ENCODE assay signal across 19 cellular contexts in genomic region chr10:119003572-119004289, GRCh38. TPM values are rescaled to one million over a fixed set of nuclear protein-coding genes. Genes with fewer than 3 reads are reported as not detected.
DNase-seq lines count a peak whose midpoint lies in the region; ATAC-seq, FAIRE-seq and TF ChIP-seq lines count a peak whose summit lies in the region.
"Had no signal": no experiment of that assay in that cellular context is flagged by ENCODE, and none has a peak within 500 bp of the region (broad histone marks: within the 10 kb centered on the region; RNA-seq: fewer than 3 reads in every experiment).

No MANE protein-coding gene starts in this region.

- POLR2A ChIA-PET in A549 (lab: Yijun Ruan, JAX) (no interaction called here), H1 (lab: Charles Lee; ENCODE audit: partially characterized antibody) (interaction anchor here (1.3 kb wide), 1 partner anchor 10 kb away, joined by 4 read pairs; no protein-coding TSS in a partner anchor)

- H3K4me3 ChIP-seq in A549 (no peak overlapping the region), H1 (ENCODE audit: extremely low read depth in 1 of 4, insufficient read depth in 2 of 4, low read depth in 3 of 4, low read length in 4 of 4) (no peak overlapping the region), neuronal stem cell (ENCODE audit: low read length in 2 of 2) (no peak overlapping the region), MG63 (no peak overlapping the region)

- H2BK120ac ChIP-seq in H1 (replicated peaks; ENCODE audit: low read depth, low read length) = no peak overlapping the region
- no peak overlapping the region for H2BK120ac ChIP-seq in neuronal stem cell (ENCODE audit: low read depth, low read length)

- H3K4ac ChIP-seq in H1 (replicated peaks; ENCODE audit: insufficient read length, low read depth, low read length) (no peak overlapping the region), neuronal stem cell (ENCODE audit: low read length) (peak overlapping the region; percentile 24)

- H3K36me3 ChIP-seq in H1 (ENCODE audit: control insufficient read depth in 2 of 4, insufficient read depth in 4 of 4, low read length in 3 of 4) (no peaks in the 10 kb centered on the region), neuronal stem cell (replicated peaks in 1 of 2; ENCODE audit: control insufficient read depth in 2 of 2, insufficient read depth in 2 of 2, low read length in 2 of 2) (no peaks in the 10 kb centered on the region), MG63 (no peaks in the 10 kb centered on the region)

- H2BK15ac ChIP-seq in H1 (ENCODE audit: low read length) = no peak overlapping the region
- peak overlapping the region; percentile 69 for H2BK15ac ChIP-seq in neuronal stem cell (ENCODE audit: low read length)

- ATAC-seq in A549 = no peak
- no peak for ATAC-seq in SK-N-SH treated with all-trans-retinoic acid at 6 μM for 48 hours

- H2AFZ ChIP-seq in H1 (ENCODE audit: low read length) = 0 out of 2 replicates have a peak overlapping the region, but pooled peaks have one; percentile 58
- peak overlapping the region; percentile 6 for H2AFZ ChIP-seq in neuronal stem cell (ENCODE audit: low read length)

- TF ChIP-seq CTCF in A549 (IDR thresholded peaks at IDR 0.05) = no peak
- TF ChIP-seq CTCF in H1 (IDR thresholded peaks at IDR 0.05; ENCODE audit: control extremely low read depth in 1 of 3, insufficient read depth in 1 of 3, low read depth in 1 of 3, low read length in 3 of 3) = no peak

- H3K18ac ChIP-seq in H1 (ENCODE audit: extremely low read depth, low read length) (no peak overlapping the region), neuronal stem cell (ENCODE audit: low read length) (peak overlapping the region; percentile 7)

- TF ChIP-seq POLR2A in A549 (IDR thresholded peaks at IDR 0.05; ENCODE audit: low read length) = no peak
- no peak for TF ChIP-seq POLR2A in H1 (IDR thresholded peaks at IDR 0.05; ENCODE audit: control extremely low read depth in 1 of 2, low read depth in 2 of 2, low read length in 2 of 2)

- H3K4me2 ChIP-seq in A549 (peak overlapping the region; percentile 6; the same call in 1 of the 3 replicates), H1 (ENCODE audit: insufficient read depth in 1 of 2, low read depth in 2 of 2, low read length in 2 of 2) (no peak overlapping the region), neuronal stem cell (ENCODE audit: insufficient read depth, low read length, poor library complexity, severe bottlenecking) (no peak overlapping the region)

- peaks cover 41% of the 10 kb centered on the region for H3K4me1 ChIP-seq in A549
- H3K4me1 ChIP-seq in H1 (replicated peaks in 1 of 4; ENCODE audit: control insufficient read depth in 3 of 4, insufficient read depth in 4 of 4, low read length in 3 of 4) = no peaks in the 10 kb centered on the region; a peak in 1 of 7 replicates
- H3K4me1 ChIP-seq in neuronal stem cell (ENCODE audit: control insufficient read depth in 2 of 2, insufficient read depth in 1 of 2, low read depth in 1 of 2, low read length in 2 of 2) = peaks cover 0 to 2% of the 10 kb centered on the region in 2 donors

- H3K23me2 ChIP-seq in H1 (ENCODE audit: low read depth, low read length) = peaks cover 2% of the 10 kb centered on the region; the same call in 1 of the 2 replicates

- no peak for TF ChIP-seq EP300 in A549 (IDR thresholded peaks at IDR 0.05)
- TF ChIP-seq EP300 in H1 (IDR thresholded peaks at IDR 0.05; ENCODE audit: borderline replicate concordance in 1 of 2, low read depth in 2 of 2, low read length in 2 of 2) = no peak

- H3K9me3 ChIP-seq in A549 (peaks cover 16% of the 10 kb centered on the region; the same call in 2 of the 3 replicates), H1 (ENCODE audit: insufficient read depth in 2 of 2, low read depth in 1 of 2, low read length in 1 of 2) (no peaks in the 10 kb centered on the region), neuronal stem cell (replicated peaks in 1 of 2; ENCODE audit: control insufficient read depth in 2 of 2, insufficient read depth in 1 of 2, low read depth in 1 of 2, low read length in 2 of 2) (no peaks in the 10 kb centered on the region), MG63 (no peaks in the 10 kb centered on the region; the same call in 1 of the 2 replicates)

- H2BK20ac ChIP-seq in H1 (ENCODE audit: low read length) = peak overlapping the region; percentile 17; the same call in 1 of the 2 replicates

- H3K79me1 ChIP-seq in H1 (ENCODE audit: low read depth, low read length) = no peaks in the 10 kb centered on the region
- no peaks in the 10 kb centered on the region for H3K79me1 ChIP-seq in neuronal stem cell (ENCODE audit: low read depth, low read length)

- H3K14ac ChIP-seq in H1 (ENCODE audit: insufficient read length) = no peak overlapping the region
- H3K14ac ChIP-seq in neuronal stem cell (ENCODE audit: low read length) = no peak overlapping the region

- CTCF ChIA-PET in A549 (lab: Yijun Ruan, JAX) = interaction anchor here (1.2 kb wide), 1 partner anchor 9 kb away, joined by 6 read pairs; no protein-coding TSS in a partner anchor
- CTCF ChIA-PET in H1 (lab: Charles Lee; ENCODE audit: partially characterized antibody) = no interaction called here

- H2BK12ac ChIP-seq in H1 (ENCODE audit: low read depth, low read length) (no peak overlapping the region), neuronal stem cell (ENCODE audit: low read length) (peak overlapping the region; percentile 69)

- WGBS in A549 (ENCODE audit: missing lambda C conversion rate) = 70% methylated on average over 5 of the region's 7 CpGs
- 82% methylated on average over 7 of the region's 7 CpGs; no CpG with 5 or more reads in 1 of the 2 experiments for WGBS in H1 (ENCODE audit: extremely low coverage in 1 of 2, insufficient coverage in 1 of 2, insufficient read length in 1 of 2, insufficient replicate concordance in 2 of 2, low coverage in 1 of 2, low lambda C conversion rate in 2 of 2, missing lambda C conversion rate in 1 of 2), 2 experiments
- WGBS in neuronal stem cell (ENCODE audit: extremely low coverage in 2 of 2, insufficient read length in 2 of 2, insufficient replicate concordance in 1 of 2), 2 donors = no CpG with 5 or more reads among the region's 7 CpGs

- peak overlapping the region; percentile 7 to 64; a peak in 5 of 6 replicates for H3K27ac ChIP-seq in A549
- H3K27ac ChIP-seq in H1 (ENCODE audit: low read depth, low read length) = no peak overlapping the region
- no peak overlapping the region for H3K27ac ChIP-seq in neuronal stem cell (replicated peaks; ENCODE audit: low read length)

- H3K79me2 ChIP-seq in H1 (ENCODE audit: control insufficient read depth in 1 of 2, insufficient read depth in 2 of 2, low read length in 2 of 2) = no peaks in the 10 kb centered on the region

- TF ChIP-seq RAD21 in A549 (conservative IDR thresholded peaks at IDR 0.05 in 1 of 2, IDR thresholded peaks at IDR 0.05 in 1 of 2) = no peak
- TF ChIP-seq RAD21 in H1 (IDR thresholded peaks at IDR 0.05 in 1 of 2, conservative IDR thresholded peaks at IDR 0.05 in 1 of 2; ENCODE audit: low read depth in 2 of 2, low read length in 2 of 2) = no peak

- FAIRE-seq in A549 (lab: Jason Lieb, UNC) = no peak
- FAIRE-seq in H1 (lab: Jason Lieb, UNC) = no peak

- H3K23ac ChIP-seq in H1 (ENCODE audit: insufficient read length) = no peak overlapping the region
- no peak overlapping the region for H3K23ac ChIP-seq in neuronal stem cell (ENCODE audit: low read depth, low read length, poor library complexity)

- no peak overlapping the region for H4K5ac ChIP-seq in H1 (ENCODE audit: insufficient read length, low read depth, low read length)

- no peak overlapping the region for H2AK5ac ChIP-seq in H1 (ENCODE audit: low read depth, low read length)
- H2AK5ac ChIP-seq in neuronal stem cell (ENCODE audit: low read depth, low read length) = peak overlapping the region; percentile 49

- no peak overlapping the region for H3K56ac ChIP-seq in H1 (replicated peaks; ENCODE audit: insufficient read length, low read depth, low read length)

- H4K8ac ChIP-seq in H1 (ENCODE audit: extremely low read depth, insufficient read depth, low read length) (peak overlapping the region; percentile 11; the same call in 1 of the 2 replicates), neuronal stem cell (ENCODE audit: low read depth, low read length) (no peak overlapping the region)

- H3K27me3 ChIP-seq in H1 (replicated peaks in 1 of 4; ENCODE audit: control insufficient read depth in 3 of 4, extremely low read depth in 1 of 4, insufficient read depth in 3 of 4, low read length in 3 of 4) = no peaks in the 10 kb centered on the region
- H3K27me3 ChIP-seq in neuronal stem cell (ENCODE audit: control insufficient read depth in 3 of 3, insufficient read depth in 3 of 3, low read depth in 1 of 3, low read length in 3 of 3) = peaks cover 0 to 4% (median 0%) of the 10 kb centered on the region in 3 experiments
- no peaks in the 10 kb centered on the region for H3K27me3 ChIP-seq in MG63

- DNase-seq in A549 (ENCODE audit: low read depth in 1 of 2, low spot score in 1 of 2) (no peak), NCI-H69 (lab: John Stamatoyannopoulos, UW) (peak; percentile 12), H1 (ENCODE audit: low read depth in 1 of 2, low spot score in 2 of 2) (no peak), neuronal stem cell (ENCODE audit: low spot score) (no peak), NCI-H226 (no peak), MG63 (no peak)
- DNase-seq in activated T-cell treated with anti-CD3 and anti-CD28 coated beads, Interleukin-2, amount 50 U/mL, for 48 hours = no peak
- DNase-seq: Calu3; CD4-positive, CD25-positive, alpha-beta regulatory T cell; DMS79 treated with DMSO at 0.1 percent for 48 hours; GDM1; GOT3; KBM-7; NCI-H1092; NCI-H1694 treated with DMSO at 0.1 percent for 48 hours; NCI-H446; NCI-H82; SIG-M5 had no signal

- H4K20me1 ChIP-seq in H1 (replicated peaks in 1 of 2; ENCODE audit: control insufficient read depth in 1 of 2, insufficient read depth in 2 of 2, low read length in 2 of 2) = no peaks in the 10 kb centered on the region

- H4K91ac ChIP-seq in H1 (replicated peaks; ENCODE audit: insufficient read length, low read length) (no peak overlapping the region), neuronal stem cell (ENCODE audit: low read depth, low read length, poor library complexity) (peak overlapping the region; percentile 76)

- H3K9ac ChIP-seq in H1 (replicated peaks in 1 of 4; ENCODE audit: extremely low read depth in 1 of 4, low read depth in 3 of 4, low read length in 3 of 4) = no peak overlapping the region
- no peak overlapping the region for H3K9ac ChIP-seq in neuronal stem cell (ENCODE audit: low read depth, low read length, poor library complexity)

- H2BK5ac ChIP-seq in H1 (ENCODE audit: low read depth, low read length) = 0 out of 2 replicates have a peak overlapping the region, but pooled peaks have one; percentile 24
- H2BK5ac ChIP-seq in neuronal stem cell (ENCODE audit: low read length) = no peak overlapping the region

RNA-seq across cellular contexts. Expression of gene NANOS1, which starts 25.8 kb away (rescaled TPM):
- polyA plus RNA-seq in A549 (2011; rRNA removed) (2.7 and 2.9 TPM in 2 replicates), A549 (2017; fragmentation: RNase III; extraction: RNeasy Plus Mini Kit Qiagen cat#74134 plus additional on column Dnase treatment) (1.4 to 1.7 TPM (median 1.7 TPM) in 3 replicates), H1 (2011; rRNA removed) (2.3 and 3.9 TPM in 2 replicates)
- 1.6 and 2.7 TPM in 2 replicates for polyA plus RNA-seq in A549 (2012; cell fraction: cytosol; rRNA removed)
- 0.69 and 1.2 TPM in 2 replicates for polyA plus RNA-seq in A549 (2012; cell fraction: nucleus; rRNA removed)
- polyA minus RNA-seq in A549 (2011; rRNA and poly(A)+ RNA removed) = 0.33 and 0.34 TPM in 2 replicates
- 3.1 and 5.4 TPM in 2 replicates for total RNA-seq in H1 (2021; fragmentation: NEBNext Ultra II Directional; extraction: Animal tissue kit (Norgen Biotek cat#: 25700))
- 3.4 TPM for polyA plus RNA-seq in H1 (2011; cell fraction: cytosol; rRNA removed)
- polyA plus RNA-seq in H1 (2011; cell fraction: nucleus; rRNA removed) = 1.9 TPM
- 2.9 to 4.0 TPM (median 3.3 TPM) in 4 replicates for polyA plus RNA-seq in H1 (2012, experiment 1 of 2)
- 4.6 TPM for polyA plus RNA-seq in H1 (2012, experiment 2 of 2)
- polyA plus RNA-seq in H1 (2013, experiment 1 of 2) = 3.8 TPM
- polyA plus RNA-seq in H1 (2013, experiment 2 of 2) = 3.8 TPM
- polyA minus RNA-seq in H1 (2011; rRNA and poly(A)+ RNA removed) = 1.6 and 2.0 TPM in 2 replicates
- 5.0 TPM for polyA minus RNA-seq in H1 (2011; cell fraction: cytosol; rRNA and poly(A)+ RNA removed)
- polyA minus RNA-seq in H1 (2011; cell fraction: nucleus; rRNA and poly(A)+ RNA removed) = 5.7 TPM
- polyA plus RNA-seq in neuronal stem cell (2013, experiment 1 of 2) = 10.7 TPM
- 11.1 TPM for polyA plus RNA-seq in neuronal stem cell (2013, experiment 2 of 2)
- total RNA-seq in MG63 (2014; rRNA removed; shearing (Covaris generic); ENCODE audit: low replicate concordance) = 10.2 and 11.3 TPM in 2 replicates
- polyA plus RNA-seq: CD4-positive, CD25-positive, alpha-beta regulatory T cell had no signal

Comparison
In these comparisons a context has a peak if more than half of its experiments do, and no peak if none do; other contexts are left out.
1. H3K27ac ChIP-seq: peak in A549 (2 of 2); none in H1 (single experiment) and neuronal stem cell (single experiment).